Comparison of ENCODE assay signal across 8 cellular contexts in the genomic region with DNA sequence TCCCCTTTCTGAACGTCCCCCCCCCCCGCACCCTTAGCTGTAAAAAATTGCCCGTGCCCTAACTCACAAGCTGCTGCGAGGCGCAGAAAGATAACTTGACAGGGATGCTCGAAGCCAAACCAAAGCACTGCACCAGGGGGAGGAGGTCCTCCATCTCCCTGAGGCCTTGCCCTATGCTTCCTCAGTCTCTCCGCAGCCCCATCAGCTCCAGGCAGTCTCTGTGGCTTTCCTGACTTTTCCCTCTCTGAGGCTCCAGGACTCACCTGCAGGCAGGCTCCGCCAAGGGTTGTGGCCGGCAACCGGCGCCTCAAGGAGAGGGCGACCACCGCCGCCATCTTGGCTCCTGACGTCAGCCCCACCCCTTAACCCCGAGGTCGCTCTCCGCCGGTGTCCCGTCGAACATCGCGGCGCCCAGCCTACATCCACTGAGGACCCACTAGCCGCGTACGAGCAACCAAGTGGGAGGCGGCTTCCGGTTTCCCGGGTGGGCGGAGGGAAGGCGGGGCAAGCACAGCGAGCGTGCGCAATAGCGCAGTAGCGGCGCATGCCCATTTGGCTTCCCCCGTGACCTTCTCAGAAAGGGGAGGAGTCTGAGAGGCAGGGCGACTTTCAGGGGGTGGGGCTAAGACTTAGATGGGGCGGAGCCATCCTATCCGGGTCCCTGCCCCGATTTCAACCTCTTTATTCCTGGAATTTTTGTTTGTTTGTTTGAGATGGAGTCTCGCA. TPM values are rescaled to one million over a fixed set of nuclear protein-coding genes. Genes with fewer than 3 reads are reported as not detected.
DNase-seq lines count a peak whose midpoint lies in the region; ATAC-seq and TF ChIP-seq lines count a peak whose summit lies in the region.

Gene SDHB (minus strand): TSS at position 348 of the 726 bp plus-strand sequence. CDS start 13 bp downstream, at position 335.

- no peaks in the 10 kb centered on the region for H3K9me3 ChIP-seq in ovary
- no peaks in the 10 kb centered on the region for H3K9me3 ChIP-seq in thyroid gland

- TF ChIP-seq CTCF in GM12865 (IDR thresholded peaks at IDR 0.05; ENCODE audit: insufficient read depth, low read depth, low read length, missing control alignments): no peak
- no peak for TF ChIP-seq CTCF in ovary (IDR thresholded peaks at IDR 0.05)
- TF ChIP-seq CTCF in thyroid gland (IDR thresholded peaks at IDR 0.05): no peak

- H3K27ac ChIP-seq in ovary (peak within 1 kb of the TSS; percentile 66 to 75), thyroid gland (peak within 1 kb of the TSS in 2 of 3 donors; percentile 80 to 86)

- peaks cover 1% of the 10 kb centered on the region for H3K4me1 ChIP-seq in ovary (ENCODE audit: insufficient read depth)
- H3K4me1 ChIP-seq in thyroid gland: peaks cover 10 to 12% of the 10 kb centered on the region in 2 donors

- TF ChIP-seq EP300 in ovary (IDR thresholded peaks at IDR 0.05): no peak

- H3K4me1 Mint-ChIP-seq in activated naive CD8-positive, alpha-beta T cell treated with anti-CD3 and anti-CD28 coated beads, Interleukin-2, amount 50 U/mL, for 24 hours: peaks cover 30% of the 10 kb centered on the region

- peak within 1 kb of the TSS; percentile 99 for H3K4me3 Mint-ChIP-seq in activated naive CD8-positive, alpha-beta T cell treated with anti-CD3 and anti-CD28 coated beads, Interleukin-2, amount 50 U/mL, for 24 hours

- H3K36me3 ChIP-seq in ovary (no peaks in the 10 kb centered on the region), thyroid gland (peaks cover 0 to 9% of the 10 kb centered on the region in 2 donors)

- peak; percentile 95 for TF ChIP-seq POLR2A in ovary (IDR thresholded peaks at IDR 0.05)
- peak; percentile 47 to 86 for TF ChIP-seq POLR2A in thyroid gland (IDR thresholded peaks at IDR 0.05)

- H3K4me3 ChIP-seq in GM12865 (ENCODE audit: low read depth, low read length) (peak within 1 kb of the TSS; percentile 65), ovary (peak within 1 kb of the TSS; percentile 68), thyroid gland (replicated peaks in 1 of 3) (peak within 1 kb of the TSS; percentile 47 to 83 (median 50))

- intact Hi-C loops in Right ventricle myocardium inferior (cut with DNase I) (loop anchor here (5.0 kb wide), 1 partner anchor 42 kb away; the partner anchor contains the start of gene ATP13A2), ovary (cut with DNase I) (no loop called here), thyroid gland (cut with DNase I) (no loop called here)

- H3K36me3 Mint-ChIP-seq in activated naive CD8-positive, alpha-beta T cell treated with anti-CD3 and anti-CD28 coated beads, Interleukin-2, amount 50 U/mL, for 24 hours (ENCODE audit: low read depth): peaks cover 17% of the 10 kb centered on the region

- no peaks in the 10 kb centered on the region for H3K27me3 ChIP-seq in ovary
- H3K27me3 ChIP-seq in thyroid gland: no peaks in the 10 kb centered on the region

- H3K27me3 Mint-ChIP-seq in activated naive CD8-positive, alpha-beta T cell treated with anti-CD3 and anti-CD28 coated beads, Interleukin-2, amount 50 U/mL, for 24 hours: peaks cover 6% of the 10 kb centered on the region

- DNase-seq in GM12865 (ENCODE audit: low read depth) (peak; percentile 99), NCI-H1417 treated with DMSO at 0.1 percent for 48 hours (lab: John Stamatoyannopoulos, UW) (peak; percentile 82), SW480 (ENCODE audit: low spot score) (peak; percentile 96), Right ventricle myocardium inferior (ENCODE audit: missing footprints) (peak; percentile 99), ovary (peak; percentile 99 to 100 (median 99)), thyroid gland (peak; percentile 97 to 98)
- DNase-seq in activated naive CD8-positive, alpha-beta T cell treated with anti-CD3 and anti-CD28 coated beads, Interleukin-2, amount 50 U/mL, for 24 hours: peak; percentile 99

- 0 to 1% (median 0%) methylated on average over 42 to 44 of the region's 44 CpGs for WGBS in ovary, 3 donors
- WGBS in thyroid gland, 2 donors: 1% methylated on average over 32 to 43 of the region's 44 CpGs

- peak within 1 kb of the TSS; percentile 96 for H3K27ac Mint-ChIP-seq in activated naive CD8-positive, alpha-beta T cell treated with anti-CD3 and anti-CD28 coated beads, Interleukin-2, amount 50 U/mL, for 24 hours

- H3K9me3 Mint-ChIP-seq in activated naive CD8-positive, alpha-beta T cell treated with anti-CD3 and anti-CD28 coated beads, Interleukin-2, amount 50 U/mL, for 24 hours: no peaks in the 10 kb centered on the region

- ATAC-seq in HG02763 (IDR thresholded peaks at IDR 0.05; ENCODE audit: unreplicated experiment): peak; percentile 98
- peak; percentile 100 for ATAC-seq in activated naive CD8-positive, alpha-beta T cell treated with anti-CD3 and anti-CD28 coated beads, Interleukin-2, amount 50 U/mL, for 24 hours
- ATAC-seq in Right ventricle myocardium inferior: peak; percentile 99

RNA-seq across cellular contexts. Expression of gene SDHB, which starts in this region (rescaled TPM):
- total RNA-seq in Right ventricle myocardium inferior: 433 TPM
- total RNA-seq in ovary: 10 to 100 TPM; 51.9 to 77.7 (median 56.5) TPM
- polyA plus RNA-seq in ovary: 100 to 1,000 TPM in 1 of 2 donors, 10 to 100 TPM in 1; 66.0 to 120 TPM
- 100 to 1,000 TPM; 112 to 162 (median 136) TPM for total RNA-seq in thyroid gland

Comparison
In these comparisons a context has a peak if more than half of its experiments do, and no peak if none do; other contexts are left out.
1. Peak in every context shown above with its lines: DNase-seq, ATAC-seq, H3K4me3 ChIP-seq and H3K27ac ChIP-seq.